In the genomic region with DNA sequence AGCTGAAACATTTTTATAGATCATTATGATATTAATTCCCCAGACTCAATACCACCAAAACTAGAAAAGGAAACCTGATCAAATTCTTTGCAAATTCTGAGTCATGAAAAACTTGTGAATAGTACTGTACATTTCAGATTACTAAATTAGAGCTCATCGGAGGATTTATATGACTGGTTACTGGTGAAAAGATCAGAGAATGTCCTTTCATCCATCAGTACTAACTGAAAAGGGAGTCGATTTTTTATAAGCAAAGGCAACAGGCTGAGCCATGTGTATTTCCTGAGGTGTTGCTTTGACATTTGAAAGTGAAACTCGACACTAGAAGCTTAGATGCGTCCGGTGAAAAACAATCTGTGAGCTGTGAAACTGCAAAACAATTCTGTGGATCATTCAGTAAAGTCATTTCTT, we compare ENCODE assay signal across 9 cellular contexts.
A peak's percentile ranks its signal among the peaks of the same experiment; 100 is the strongest.
DNase-seq lines count a peak whose midpoint lies in the region; ATAC-seq, FAIRE-seq and TF ChIP-seq lines count a peak whose summit lies in the region.
"Had no signal": no experiment of that assay in that cellular context is flagged by ENCODE, and none has a peak within 500 bp of the region (broad histone marks: within the 10 kb centered on the region; RNA-seq: fewer than 3 reads in every experiment).

No MANE protein-coding gene starts in this region.

- no peaks in the 10 kb centered on the region for H3K9me3 ChIP-seq in OCI-LY7 (ENCODE audit: low read length)
- H3K9me3 ChIP-seq in keratinocyte (ENCODE audit: control insufficient read depth, low read depth, low read length) = no peaks in the 10 kb centered on the region

- no peaks in the 10 kb centered on the region for H3K9me2 ChIP-seq in OCI-LY7 (ENCODE audit: insufficient read depth, low read length)

- POLR2A ChIA-PET in OCI-LY7 (lab: Charles Lee) = interaction anchor here (0.6 to 2.5 kb wide), 10 partner anchors 8 to 697 kb away, joined by 3 to 8 read pairs (median 4); no protein-coding TSS in a partner anchor

- H3K4me2 ChIP-seq in OCI-LY7 (ENCODE audit: low read length) (peak overlapping the region; percentile 71), keratinocyte (ENCODE audit: control insufficient read depth, extremely low read depth, insufficient read depth, low read depth, low read length) (peak overlapping the region; percentile 99)

- CTCF ChIA-PET in OCI-LY7 (lab: Charles Lee; ENCODE audit: unreplicated experiment) = interaction anchor here (0.6 kb wide), 2 partner anchors 168 to 536 kb away, joined by 3 to 7 read pairs; no protein-coding TSS in a partner anchor

- dilution Hi-C loops in keratinocyte (cut with MboI; ENCODE audit: extremely low pct_ligation_motif_present, low sequenced_read_pairs) = no loop called here

- H3K4me3 ChIP-seq in OCI-LY7 (ENCODE audit: low read depth, low read length, poor library complexity, severe bottlenecking) (peak overlapping the region; percentile 57), keratinocyte (ENCODE audit: control insufficient read depth in 2 of 3, extremely low read depth in 1 of 3, insufficient read depth in 2 of 3, low read depth in 1 of 3, low read length in 3 of 3) (peak overlapping the region in 2 of 3 experiments; percentile 59 to 62)
- H3K4me3 ChIP-seq: SK-N-MC had no signal

- no peaks in the 10 kb centered on the region for H3K27me3 ChIP-seq in keratinocyte (ENCODE audit: control insufficient read depth, extremely low read depth, insufficient read depth, low read length)

- peak overlapping the region; percentile 28 for H3K27ac ChIP-seq in OCI-LY7 (ENCODE audit: low read depth, low read length, poor library complexity, severe bottlenecking)
- peak overlapping the region; percentile 49 for H3K27ac ChIP-seq in keratinocyte (ENCODE audit: control insufficient read depth, insufficient read depth, low read length)
- H3K27ac ChIP-seq: SK-N-MC had no signal

- H2AFZ ChIP-seq in OCI-LY7 (ENCODE audit: low read length) (peak overlapping the region; percentile 94), keratinocyte (ENCODE audit: control insufficient read depth, low read length) (peak overlapping the region; percentile 94)

- no peak for DNase-seq in GM18507 (ENCODE audit: extremely low spot score, insufficient read length, low read depth)
- DNase-seq in OCI-LY7 (ENCODE audit: low spot score) = peak; percentile 65
- DNase-seq in keratinocyte (ENCODE audit: low read depth, low spot score) = no peak
- no peak for DNase-seq in NCI-H2227 treated with DMSO at 0.1 percent for 48 hours (lab: John Stamatoyannopoulos, UW)
- DNase-seq in Kasumi-1 (lab: John Stamatoyannopoulos, UW) = no peak
- no peak for DNase-seq in A172 (ENCODE audit: low spot score)

- FAIRE-seq in GM18507 (lab: Jason Lieb, UNC) = peak; percentile 89
- FAIRE-seq in keratinocyte (lab: Jason Lieb, UNC) = peak; percentile 77

- H4K20me1 ChIP-seq in OCI-LY7 (ENCODE audit: insufficient read depth, low read length) (no peaks in the 10 kb centered on the region), keratinocyte (ENCODE audit: control insufficient read depth, extremely low read depth, insufficient read depth, low read length) (no peaks in the 10 kb centered on the region)

- no peaks in the 10 kb centered on the region for H3K79me2 ChIP-seq in OCI-LY7 (ENCODE audit: insufficient read depth, low read depth, low read length)
- no peaks in the 10 kb centered on the region for H3K79me2 ChIP-seq in keratinocyte (ENCODE audit: control insufficient read depth, insufficient read depth, low read length)

- H3K36me3 ChIP-seq in OCI-LY7 (ENCODE audit: insufficient read depth, low read length) (no peaks in the 10 kb centered on the region), keratinocyte (ENCODE audit: control insufficient read depth in 2 of 2, extremely low read depth in 1 of 2, insufficient read depth in 2 of 2, low read length in 2 of 2) (no peaks in the 10 kb centered on the region)

- no peak for TF ChIP-seq CTCF in OCI-LY7 (conservative IDR thresholded peaks at IDR 0.05; ENCODE audit: low read length)
- no peak for TF ChIP-seq CTCF in keratinocyte (optimal IDR thresholded peaks at IDR 0.05 in 1 of 3, IDR thresholded peaks at IDR 0.05 in 1 of 3, conservative IDR thresholded peaks at IDR 0.05 in 1 of 3; ENCODE audit: extremely low read depth in 1 of 3, insufficient read depth in 2 of 3, low read length in 3 of 3)

- peak overlapping the region; percentile 54 for H3K9ac ChIP-seq in keratinocyte (ENCODE audit: control insufficient read depth, extremely low read depth, insufficient read depth, low read length)

- no peaks in the 10 kb centered on the region for H3K9me1 ChIP-seq in keratinocyte (ENCODE audit: control insufficient read depth, extremely low read depth, insufficient read depth, low read length)

- ATAC-seq in GM21723 (IDR thresholded peaks at IDR 0.05; ENCODE audit: unreplicated experiment) (peak; percentile 87), HG03469 (IDR thresholded peaks at IDR 0.05; ENCODE audit: unreplicated experiment) (no peak)

- H3K4me1 ChIP-seq in OCI-LY7 (ENCODE audit: insufficient read depth, low read length, poor library complexity, severe bottlenecking) = peaks cover 13% of the 10 kb centered on the region
- H3K4me1 ChIP-seq in keratinocyte (ENCODE audit: control insufficient read depth, extremely low read depth, insufficient read depth, low read length) = peaks cover 22% of the 10 kb centered on the region

- no TSS peak for BruUV-seq in OCI-LY7 (replicated peaks; lab: Mats Ljungman, UMichigan)

- intact Hi-C loops in OCI-LY7 (cut with micrococcal nuclease; ENCODE audit: unreplicated experiment) = no loop called here
